In the genomic region with DNA sequence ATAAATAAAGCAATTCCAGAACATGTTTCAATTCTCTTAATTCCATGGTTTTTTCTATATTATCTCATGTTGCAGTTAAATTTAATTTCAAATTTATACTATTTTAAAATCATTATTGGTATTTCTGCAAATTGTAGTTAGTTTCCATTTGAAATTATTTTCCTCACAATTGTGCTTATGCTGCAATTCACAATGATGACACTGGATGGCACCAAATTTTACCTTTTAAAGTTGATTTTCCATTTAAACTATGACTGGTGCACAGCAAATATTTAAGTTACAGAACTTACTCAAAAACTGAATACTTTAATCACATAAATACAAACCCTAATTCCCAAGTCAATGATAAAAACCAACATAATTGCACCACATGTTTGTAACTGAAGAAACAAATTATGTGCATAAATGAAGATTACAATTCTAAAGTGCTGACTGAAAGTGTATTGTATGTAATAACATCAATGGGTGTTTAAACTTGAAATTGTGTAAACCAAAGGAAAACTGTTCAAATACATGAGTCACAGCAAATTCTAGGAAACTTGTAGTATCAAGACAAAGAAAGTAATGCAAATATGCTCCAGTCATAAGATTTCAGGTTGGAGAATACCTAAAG, we compare ENCODE assay signal across 7 cellular contexts.
DNase-seq lines count a peak whose midpoint lies in the region; ATAC-seq and TF ChIP-seq lines count a peak whose summit lies in the region.

No MANE protein-coding gene starts in this region.

- no peaks in the 10 kb centered on the region for H3K4me1 ChIP-seq in ascending aorta
- peaks cover 0 to 11% (median 0%) of the 10 kb centered on the region in 4 donors for H3K4me1 ChIP-seq in right lobe of liver

- no peak overlapping the region for H3K4me3 Mint-ChIP-seq in activated T-cell treated with anti-CD3 and anti-CD28 coated beads, Interleukin-2, amount 50 U/mL, for 24 hours
- H3K4me3 Mint-ChIP-seq in activated CD4-positive, alpha-beta memory T cell treated with anti-CD3 and anti-CD28 coated beads for 36 hours: no peak overlapping the region

- H3K27ac ChIP-seq in ascending aorta: no peak overlapping the region
- no peak overlapping the region for H3K27ac ChIP-seq in right lobe of liver

- H3K9me3 Mint-ChIP-seq in activated T-cell treated with anti-CD3 and anti-CD28 coated beads, Interleukin-2, amount 50 U/mL, for 24 hours: no peaks in the 10 kb centered on the region
- H3K9me3 Mint-ChIP-seq in activated CD4-positive, alpha-beta memory T cell treated with anti-CD3 and anti-CD28 coated beads for 36 hours: no peaks in the 10 kb centered on the region

- H3K4me3 ChIP-seq in ascending aorta (no peak overlapping the region), right lobe of liver (no peak overlapping the region)

- H3K27ac Mint-ChIP-seq in activated T-cell treated with anti-CD3 and anti-CD28 coated beads, Interleukin-2, amount 50 U/mL, for 24 hours: no peak overlapping the region
- no peak overlapping the region for H3K27ac Mint-ChIP-seq in activated CD4-positive, alpha-beta memory T cell treated with anti-CD3 and anti-CD28 coated beads for 36 hours

- H3K36me3 ChIP-seq in ascending aorta: no peaks in the 10 kb centered on the region
- H3K36me3 ChIP-seq in right lobe of liver: no peaks in the 10 kb centered on the region

- DNase-seq in KBM-7: peak; percentile 38
- no peak for DNase-seq in ascending aorta (ENCODE audit: low spot score in 2 of 2)
- DNase-seq in right lobe of liver: no peak
- no peak for DNase-seq in activated T-cell treated with anti-CD3 and anti-CD28 coated beads, Interleukin-2, amount 50 U/mL, for 24 hours
- no peak for DNase-seq in activated CD4-positive, alpha-beta memory T cell treated with anti-CD3 and anti-CD28 coated beads for 36 hours

- H3K27me3 ChIP-seq in ascending aorta: no peaks in the 10 kb centered on the region
- H3K27me3 ChIP-seq in right lobe of liver: no peaks in the 10 kb centered on the region

- POLR2A ChIA-PET in activated CD4-positive, alpha-beta memory T cell treated with anti-CD3 and anti-CD28 coated beads for 36 hours (lab: Charles Lee): no interaction called here

- CTCF ChIA-PET in activated CD4-positive, alpha-beta memory T cell treated with anti-CD3 and anti-CD28 coated beads for 36 hours (lab: Charles Lee): interaction anchor here (1.2 to 1.4 kb wide), 2 partner anchors 309 kb away, joined by 3 to 5 read pairs; no protein-coding TSS in a partner anchor

- no peaks in the 10 kb centered on the region for H3K9me3 ChIP-seq in ascending aorta
- H3K9me3 ChIP-seq in right lobe of liver: no peaks in the 10 kb centered on the region

- H3K27me3 Mint-ChIP-seq in activated T-cell treated with anti-CD3 and anti-CD28 coated beads, Interleukin-2, amount 50 U/mL, for 24 hours: no peaks in the 10 kb centered on the region
- no peaks in the 10 kb centered on the region for H3K27me3 Mint-ChIP-seq in activated CD4-positive, alpha-beta memory T cell treated with anti-CD3 and anti-CD28 coated beads for 36 hours

- ATAC-seq in right lobe of liver: peak; percentile 50 to 68 (median 58)
- ATAC-seq in HG02981 (IDR thresholded peaks at IDR 0.05; ENCODE audit: unreplicated experiment): no peak

- no peaks in the 10 kb centered on the region for H3K36me3 Mint-ChIP-seq in activated T-cell treated with anti-CD3 and anti-CD28 coated beads, Interleukin-2, amount 50 U/mL, for 24 hours (ENCODE audit: low read depth)
- H3K36me3 Mint-ChIP-seq in activated CD4-positive, alpha-beta memory T cell treated with anti-CD3 and anti-CD28 coated beads for 36 hours: no peaks in the 10 kb centered on the region

- TF ChIP-seq POLR2A in right lobe of liver (IDR thresholded peaks at IDR 0.05): no peak

- TF ChIP-seq CTCF in GM12873 (IDR thresholded peaks at IDR 0.05; ENCODE audit: insufficient read depth, low read depth, low read length, missing control alignments) (peak; percentile 43), ascending aorta (IDR thresholded peaks at IDR 0.05) (peak; percentile 12 to 55 (median 47)), right lobe of liver (IDR thresholded peaks at IDR 0.05) (peak; percentile 63 to 74 (median 68))

- in situ Hi-C loops in KBM-7 (cut with MboI; ENCODE audit: low pct_unique_long_range_greater_than_20kb, low sequenced_read_pairs): loop anchor here (25.0 kb wide), 1 partner anchor 318 kb away; no protein-coding TSS in a partner anchor

- intact Hi-C loops in ascending aorta (cut with DNase I) (loop anchor here (2.0 kb wide), 1 partner anchor 935 kb away; no protein-coding TSS in a partner anchor), right lobe of liver (cut with DNase I) (loop anchor here in 1 of 2 donors (10.0 kb wide), 1 partner anchor 305 kb away; no protein-coding TSS in a partner anchor)
- intact Hi-C loops in activated CD4-positive, alpha-beta memory T cell treated with anti-CD3 and anti-CD28 coated beads for 36 hours (cut with micrococcal nuclease): loop anchor here (2.0 kb wide), 2 partner anchors 309 to 935 kb away; no protein-coding TSS in a partner anchor

- no peaks in the 10 kb centered on the region for H3K4me1 Mint-ChIP-seq in activated T-cell treated with anti-CD3 and anti-CD28 coated beads, Interleukin-2, amount 50 U/mL, for 24 hours (ENCODE audit: low read depth)
- no peaks in the 10 kb centered on the region for H3K4me1 Mint-ChIP-seq in activated CD4-positive, alpha-beta memory T cell treated with anti-CD3 and anti-CD28 coated beads for 36 hours (ENCODE audit: low read depth)
